Comparison of ENCODE assay signal across 9 cellular contexts in genomic region chr9:93661591-93661990, GRCh38.
"Had no signal": no experiment of that assay in that cellular context is flagged by ENCODE, and none has a peak within 500 bp of the region (broad histone marks: within the 10 kb centered on the region; RNA-seq: fewer than 3 reads in every experiment).

No MANE protein-coding gene starts in this region.

- H3K9ac ChIP-seq: GM23248, KMS-11 had no signal

- H2AFZ ChIP-seq: GM23248 had no signal

- FAIRE-seq: H54, HepG2 had no signal

- H3K27ac ChIP-seq: GM23248, KMS-11 had no signal

- ATAC-seq: HepG2 had no signal

- DNase-seq: GM23248, GOT3, H9, HCEC 1CT, Karpas-422, KBM-7 had no signal

- H3K4me3 ChIP-seq: GM23248 had no signal

- H3K4me2 ChIP-seq: KMS-11 had no signal
